ENCODE assay signal across 34 cellular contexts in genomic region chr2:202314116-202314515, GRCh38.
"Had no signal": no experiment of that assay in that cellular context is flagged by ENCODE, and none has a peak within 500 bp of the region (broad histone marks: within the 10 kb centered on the region; RNA-seq: fewer than 3 reads in every experiment).

No MANE protein-coding gene starts in this region.

- H3K9me3 ChIP-seq: MG63 had no signal

- H3K4me2 ChIP-seq: KMS-11 had no signal

- H3K27ac ChIP-seq: KMS-11 had no signal

- DNase-seq: Karpas-422, Kasumi-1, KG1, MG63, MM.1S, MV-4-11, NCI-H1048, NCI-H1092, NCI-H1092 treated with DMSO at 0.1 percent for 48 hours, NCI-H1105, NCI-H1105 treated with DMSO at 0.1 percent for 48 hours, NCI-H1417, NCI-H1417 treated with DMSO at 0.1 percent for 48 hours, NCI-H1436, NCI-H1436 treated with DMSO at 0.1 percent for 48 hours, NCI-H146, NCI-H1694, NCI-H1694 treated with DMSO at 0.1 percent for 48 hours, NCI-H187, NCI-H187 treated with DMSO at 0.1 percent for 48 hours, NCI-H1930, NCI-H2029, NCI-H2029 treated with DMSO at 0.1 percent for 48 hours, NCI-H2081, NCI-H2081 treated with DMSO at 0.1 percent for 48 hours, NCI-H2107, NCI-H2171, NCI-H2171 treated with DMSO at 0.1 percent for 48 hours, NCI-H2227 treated with DMSO at 0.1 percent for 48 hours, NCI-H226, NCI-H345, NCI-H446, NCI-H446 treated with DMSO at 0.1 percent for 48 hours had no signal

- H3K27me3 ChIP-seq: MG63 had no signal

- H3K4me3 ChIP-seq: MG63 had no signal

- H3K9ac ChIP-seq: KMS-11 had no signal
